Comparison of ENCODE assay signal across 10 cellular contexts in genomic region chr5:173629628-173630027, GRCh38. TPM values are rescaled to one million over a fixed set of nuclear protein-coding genes. Genes with fewer than 3 reads are reported as not detected.
DNase-seq lines count a peak whose midpoint lies in the region; ATAC-seq, FAIRE-seq and TF ChIP-seq lines count a peak whose summit lies in the region.
"Had no signal": no experiment of that assay in that cellular context is flagged by ENCODE, and none has a peak within 500 bp of the region (broad histone marks: within the 10 kb centered on the region; RNA-seq: fewer than 3 reads in every experiment).

No MANE protein-coding gene starts in this region.

- H3K36me3 ChIP-seq in SU-DHL-6 (ENCODE audit: low read length) (no peaks in the 10 kb centered on the region), kidney epithelial cell (ENCODE audit: control insufficient read depth, insufficient read depth, low read length) (no peaks in the 10 kb centered on the region)

- no peaks in the 10 kb centered on the region for H3K9me3 Mint-ChIP-seq in CD14-positive monocyte

- FAIRE-seq in HTR-8/SVneo (lab: Jason Lieb, UNC) = no peak

- no peaks in the 10 kb centered on the region for H3K36me3 Mint-ChIP-seq in CD14-positive monocyte

- intact Hi-C loops in CD14-positive monocyte (cut with micrococcal nuclease) = no loop called here

- DNase-seq in CD14-positive monocyte (ENCODE audit: low spot score) = no peak
- DNase-seq in kidney epithelial cell (ENCODE audit: low read depth) = no peak
- DNase-seq in activated gamma-delta T cell treated with Interleukin-2 at 50 U/mL for 16 hours = no peak
- no peak for DNase-seq in cerebellar cortex (ENCODE audit: low spot score)
- no peak for DNase-seq in HTR-8/SVneo (ENCODE audit: insufficient read length, low spot score)
- DNase-seq: effector memory CD4-positive, alpha-beta T cell; NCI-H510A treated with DMSO at 0.1 percent for 48 hours had no signal

- no peaks in the 10 kb centered on the region for H3F3A ChIP-seq in SU-DHL-6 (ENCODE audit: insufficient read depth)

- peaks cover 0 to 7% (median 2%) of the 10 kb centered on the region in 3 donors for H3K27me3 Mint-ChIP-seq in CD14-positive monocyte (ENCODE audit: low read depth in 3 of 3)

- no peak overlapping the region for H2AFZ ChIP-seq in SU-DHL-6 (ENCODE audit: low read depth, low read length, severe bottlenecking)

- H3K4me3 ChIP-seq in SU-DHL-6 (ENCODE audit: insufficient read depth, low read length, poor library complexity, severe bottlenecking) (no peak overlapping the region), kidney epithelial cell (ENCODE audit: low read depth, low read length) (no peak overlapping the region)

- H3K27ac Mint-ChIP-seq in CD14-positive monocyte = no peak overlapping the region

- ATAC-seq in GM18868 (IDR thresholded peaks at IDR 0.05; ENCODE audit: unreplicated experiment) (peak; percentile 52), GM19452 (IDR thresholded peaks at IDR 0.05; ENCODE audit: unreplicated experiment) (no peak)

- H3K9me2 ChIP-seq in SU-DHL-6 (replicated peaks; ENCODE audit: insufficient read depth, low read length) = no peaks in the 10 kb centered on the region

- H3K4me2 ChIP-seq in SU-DHL-6 (ENCODE audit: low read depth, low read length, poor library complexity, severe bottlenecking) = no peak overlapping the region

- no peaks in the 10 kb centered on the region for H4K20me1 ChIP-seq in SU-DHL-6 (ENCODE audit: low read depth, low read length)

- no peak overlapping the region for H3K4me3 Mint-ChIP-seq in CD14-positive monocyte

- no peaks in the 10 kb centered on the region for H3K27me3 ChIP-seq in SU-DHL-6 (ENCODE audit: low read length)
- H3K27me3 ChIP-seq in kidney epithelial cell (ENCODE audit: control insufficient read depth, insufficient read depth, low read length) = no peaks in the 10 kb centered on the region

- peak; percentile 47 for TF ChIP-seq CTCF in CD14-positive monocyte (IDR thresholded peaks at IDR 0.05)
- peak; percentile 50 for TF ChIP-seq CTCF in SU-DHL-6 (IDR thresholded peaks at IDR 0.05; ENCODE audit: insufficient read depth, low read length, poor library complexity, severe bottlenecking)
- TF ChIP-seq CTCF in kidney epithelial cell (IDR thresholded peaks at IDR 0.05; ENCODE audit: insufficient read depth, low read length, poor library complexity, severe bottlenecking) = peak; percentile 29

- peaks cover 13% of the 10 kb centered on the region for H3K4me1 Mint-ChIP-seq in CD14-positive monocyte

- H3K27ac ChIP-seq in SU-DHL-6 (ENCODE audit: low read depth, low read length) = no peak overlapping the region

- no peaks in the 10 kb centered on the region for H3K9me3 ChIP-seq in SU-DHL-6 (ENCODE audit: insufficient read depth, low read length)

- H3K9ac ChIP-seq in SU-DHL-6 (ENCODE audit: low read length) = no peak overlapping the region

- H3K79me2 ChIP-seq in SU-DHL-6 (ENCODE audit: insufficient read depth, low read length) = no peaks in the 10 kb centered on the region

RNA-seq across cellular contexts. Expression of gene BOD1, which starts 13.2 kb away (rescaled TPM):
- polyA plus RNA-seq in CD14-positive monocyte = 1 to 10 TPM; 4.5 to 5.8 TPM
- 76.8 and 81.7 TPM in 2 replicates for total RNA-seq in kidney epithelial cell
